Comparison of ENCODE assay signal across 14 cellular contexts in the genomic region with DNA sequence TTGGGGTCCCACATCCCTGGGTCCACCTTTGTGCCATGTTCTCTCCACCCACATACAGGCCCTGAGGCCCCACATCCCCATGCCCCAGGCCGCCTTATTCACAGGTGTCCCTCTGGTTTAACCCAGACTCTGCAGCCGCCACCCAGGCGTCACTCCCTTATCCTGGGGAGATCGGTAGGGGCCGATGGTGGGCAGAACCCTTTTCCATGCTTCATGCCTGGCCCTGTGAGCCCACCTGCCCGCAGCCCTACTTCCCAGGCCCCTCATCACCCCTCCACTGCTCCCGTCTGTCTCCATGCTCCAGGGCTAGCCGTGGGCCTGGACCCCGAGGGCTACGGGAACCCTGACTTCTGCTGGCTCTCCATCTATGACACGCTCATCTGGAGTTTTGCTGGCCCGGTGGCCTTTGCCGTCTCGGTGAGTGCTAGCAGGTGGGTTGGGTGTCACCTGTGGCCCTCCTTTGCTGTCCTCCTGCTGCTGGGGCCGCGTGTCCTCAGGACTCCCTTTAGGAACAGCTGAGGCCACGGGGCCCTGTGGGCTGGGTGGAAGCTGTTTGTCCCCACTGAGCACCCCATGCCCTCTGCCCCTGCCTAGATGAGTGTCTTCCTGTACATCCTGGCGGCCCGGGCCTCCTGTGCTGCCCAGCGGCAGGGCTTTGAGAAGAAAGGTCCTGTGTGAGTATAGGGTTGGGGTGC.
A peak's percentile ranks its signal among the peaks of the same experiment; 100 is the strongest.
DNase-seq lines count a peak whose midpoint lies in the region; ATAC-seq, FAIRE-seq and TF ChIP-seq lines count a peak whose summit lies in the region.
"Had no signal": no experiment of that assay in that cellular context is flagged by ENCODE, and none has a peak within 500 bp of the region (broad histone marks: within the 10 kb centered on the region; RNA-seq: fewer than 3 reads in every experiment).

No MANE protein-coding gene starts in this region.

- no peak overlapping the region for H3K4me3 Mint-ChIP-seq in central memory CD8-positive, alpha-beta T cell
- H3K4me3 Mint-ChIP-seq in stimulated activated effector memory CD8-positive, alpha-beta T cell treated with anti-CD3 and anti-CD28 coated beads, Interleukin-12 subunit alpha, Interleukin-12 subunit beta, amount 100 ng/mL, for 72 hours: no peak overlapping the region
- H3K4me3 Mint-ChIP-seq: B cell; CD4-positive, alpha-beta T cell had no signal

- no peaks in the 10 kb centered on the region for H3K4me1 Mint-ChIP-seq in central memory CD8-positive, alpha-beta T cell
- H3K4me1 Mint-ChIP-seq in stimulated activated effector memory CD8-positive, alpha-beta T cell treated with anti-CD3 and anti-CD28 coated beads, Interleukin-12 subunit alpha, Interleukin-12 subunit beta, amount 100 ng/mL, for 72 hours: no peaks in the 10 kb centered on the region
- H3K4me1 Mint-ChIP-seq: B cell had no signal

- DNase-seq in RWPE1 (ENCODE audit: low spot score): no peak
- DNase-seq in central memory CD8-positive, alpha-beta T cell (ENCODE audit: low spot score in 2 of 2): no peak
- no peak for DNase-seq in stimulated activated effector memory CD8-positive, alpha-beta T cell treated with anti-CD3 and anti-CD28 coated beads, Interleukin-12 subunit alpha, Interleukin-12 subunit beta, amount 100 ng/mL, for 72 hours (ENCODE audit: low spot score in 2 of 2)
- DNase-seq in H54 (ENCODE audit: insufficient read length, low spot score): no peak
- DNase-seq in NCI-H2171 (lab: John Stamatoyannopoulos, UW): no peak
- no peak for DNase-seq in NCI-H2081 (lab: John Stamatoyannopoulos, UW)
- DNase-seq: CD4-positive, alpha-beta T cell; EL; NCI-H1436; NCI-H2029; NCI-H524 had no signal

- peak overlapping the region; percentile 89 for H3K27ac ChIP-seq in RWPE1
- H3K27ac ChIP-seq in layer of hippocampus (ENCODE audit: low read depth, low read length): peak overlapping the region; percentile 30
- H3K27ac ChIP-seq: KMS-11 had no signal

- POLR2A ChIA-PET in RWPE1 (lab: Yijun Ruan, JAX; ENCODE audit: low non-redundant PET): no interaction called here

- no peak for TF ChIP-seq POLR2A in H54 (IDR thresholded peaks at IDR 0.05; ENCODE audit: low read depth, low read length)

- no peak for TF ChIP-seq CTCF in RWPE1 (conservative IDR thresholded peaks at IDR 0.05; ENCODE audit: low read depth)

- H3K27me3 ChIP-seq in layer of hippocampus (ENCODE audit: control insufficient read depth, insufficient read depth, low read length): no peaks in the 10 kb centered on the region

- no peak for ATAC-seq in central memory CD8-positive, alpha-beta T cell (replicated peaks; ENCODE audit: extremely low read depth, poor library complexity, severe bottlenecking)
- ATAC-seq in stimulated activated effector memory CD8-positive, alpha-beta T cell treated with anti-CD3 and anti-CD28 coated beads, Interleukin-12 subunit alpha, Interleukin-12 subunit beta, amount 100 ng/mL, for 72 hours: no peak

- CTCF ChIA-PET in RWPE1 (lab: Yijun Ruan, JAX): no interaction called here

- no peaks in the 10 kb centered on the region for H3K27me3 Mint-ChIP-seq in central memory CD8-positive, alpha-beta T cell
- H3K27me3 Mint-ChIP-seq: B cell; CD4-positive, alpha-beta T cell had no signal

- peak overlapping the region; percentile 42 for H3K27ac Mint-ChIP-seq in central memory CD8-positive, alpha-beta T cell (ENCODE audit: low read depth)
- H3K27ac Mint-ChIP-seq in stimulated activated effector memory CD8-positive, alpha-beta T cell treated with anti-CD3 and anti-CD28 coated beads, Interleukin-12 subunit alpha, Interleukin-12 subunit beta, amount 100 ng/mL, for 72 hours: peak overlapping the region; percentile 70
- H3K27ac Mint-ChIP-seq: B cell; CD4-positive, alpha-beta T cell had no signal

- FAIRE-seq in H54 (lab: Jason Lieb, UNC): no peak

- no peaks in the 10 kb centered on the region for H3K9me3 Mint-ChIP-seq in central memory CD8-positive, alpha-beta T cell
- H3K9me3 Mint-ChIP-seq in stimulated activated effector memory CD8-positive, alpha-beta T cell treated with anti-CD3 and anti-CD28 coated beads, Interleukin-12 subunit alpha, Interleukin-12 subunit beta, amount 100 ng/mL, for 72 hours: no peaks in the 10 kb centered on the region
- H3K9me3 Mint-ChIP-seq: CD4-positive, alpha-beta T cell had no signal

- H3K36me3 Mint-ChIP-seq in central memory CD8-positive, alpha-beta T cell (ENCODE audit: insufficient read depth): peaks cover 2% of the 10 kb centered on the region
- H3K36me3 Mint-ChIP-seq in stimulated activated effector memory CD8-positive, alpha-beta T cell treated with anti-CD3 and anti-CD28 coated beads, Interleukin-12 subunit alpha, Interleukin-12 subunit beta, amount 100 ng/mL, for 72 hours: no peaks in the 10 kb centered on the region
